Comparison of ENCODE assay signal across 1 cellular context in the genomic region with DNA sequence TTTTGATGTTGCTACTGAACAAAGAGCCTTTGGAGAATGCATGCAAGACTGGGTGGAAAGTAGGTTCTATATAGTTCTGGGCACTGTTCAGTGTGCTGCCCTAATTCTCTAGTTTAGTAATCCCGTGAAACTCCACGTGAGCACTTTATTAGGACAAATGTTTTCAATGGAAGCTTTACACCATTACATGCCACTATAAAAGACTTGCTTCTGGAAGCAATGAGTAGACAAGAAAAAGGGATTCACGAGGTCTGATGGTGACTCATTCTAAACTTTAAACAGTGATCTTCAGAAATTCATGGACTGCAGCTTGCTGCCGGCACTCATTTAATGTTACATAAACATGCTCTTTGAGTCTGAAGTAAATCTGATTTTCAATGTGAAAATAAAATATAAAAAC.
A peak's percentile ranks its signal among the peaks of the same experiment; 100 is the strongest.
TF ChIP-seq lines count a peak whose summit lies in the region.

No MANE protein-coding gene starts in this region.

TF ChIP-seq in IMR-90, 13 proteins besides CTCF, POLR2A, EP300 and RAD21:
- TF ChIP-seq BHLHE40 (IDR thresholded peaks at IDR 0.05; ENCODE audit: low read depth, low read length) = peak; percentile 42; the same call in 1 of the 2 replicates
- no peak; the same call in 1 of the 2 replicates for TF ChIP-seq CEBPB (IDR thresholded peaks at IDR 0.05; ENCODE audit: low read depth, low read length)
- TF ChIP-seq, protein P1, sequence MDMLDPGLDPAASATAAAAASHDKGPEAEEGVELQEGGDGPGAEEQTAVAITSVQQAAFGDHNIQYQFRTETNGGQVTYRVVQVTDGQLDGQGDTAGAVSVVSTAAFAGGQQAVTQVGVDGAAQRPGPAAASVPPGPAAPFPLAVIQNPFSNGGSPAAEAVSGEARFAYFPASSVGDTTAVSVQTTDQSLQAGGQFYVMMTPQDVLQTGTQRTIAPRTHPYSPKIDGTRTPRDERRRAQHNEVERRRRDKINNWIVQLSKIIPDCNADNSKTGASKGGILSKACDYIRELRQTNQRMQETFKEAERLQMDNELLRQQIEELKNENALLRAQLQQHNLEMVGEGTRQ (IDR thresholded peaks at IDR 0.05; ENCODE audit: low read depth, low read length) = no peak
- no peak for TF ChIP-seq MXI1 (IDR thresholded peaks at IDR 0.05; ENCODE audit: borderline replicate concordance, low read depth, low read length)
- no peak for TF ChIP-seq MAZ (IDR thresholded peaks at IDR 0.05; ENCODE audit: borderline replicate concordance, low read depth, low read length)
- peak; percentile 77 for TF ChIP-seq FOS (IDR thresholded peaks at IDR 0.05; ENCODE audit: low read depth, low read length)
- peak; percentile 62; the same call in 1 of the 2 replicates for TF ChIP-seq NFE2L2 (IDR thresholded peaks at IDR 0.05; ENCODE audit: low read depth, low read length)
TF ChIP-seq in IMR-90: peak in this region for 3.
